Comparison of ENCODE assay signal across 7 cellular contexts in genomic region chrX:49040376-49040955, GRCh38. TPM values are rescaled to one million over a fixed set of nuclear protein-coding genes. Genes with fewer than 3 reads are reported as not detected.
A peak's percentile ranks its signal among the peaks of the same experiment; 100 is the strongest.
DNase-seq lines count a peak whose midpoint lies in the region; ATAC-seq lines count a peak whose summit lies in the region.

No MANE protein-coding gene starts in this region.

- H3K4me3 ChIP-seq in iPS-18c (ENCODE audit: insufficient read depth, low read depth, low read length) (peak overlapping the region; percentile 46), stomach smooth muscle (ENCODE audit: low read length in 2 of 2) (peak overlapping the region; percentile 16 to 49)

- H3K9me3 Mint-ChIP-seq in activated naive CD8-positive, alpha-beta T cell treated with anti-CD3 and anti-CD28 coated beads for 36 hours, result no peaks in the 10 kb centered on the region

- peak; percentile 30 for DNase-seq in HT1080 (ENCODE audit: low read depth)
- no peak for DNase-seq in activated naive CD8-positive, alpha-beta T cell treated with anti-CD3 and anti-CD28 coated beads for 36 hours
- no peak for DNase-seq in DMS114 treated with DMSO at 0.1 percent for 48 hours (lab: John Stamatoyannopoulos, UW; ENCODE audit: unreplicated experiment)

- peak overlapping the region; percentile 47 for H3K4me3 Mint-ChIP-seq in activated naive CD8-positive, alpha-beta T cell treated with anti-CD3 and anti-CD28 coated beads for 36 hours

- no peaks in the 10 kb centered on the region for H3K27me3 Mint-ChIP-seq in activated naive CD8-positive, alpha-beta T cell treated with anti-CD3 and anti-CD28 coated beads for 36 hours

- ATAC-seq in GM19351 (IDR thresholded peaks at IDR 0.05; ENCODE audit: unreplicated experiment) (no peak), HG02571 (IDR thresholded peaks at IDR 0.05; ENCODE audit: unreplicated experiment) (no peak)

- peaks cover 11 to 19% of the 10 kb centered on the region in 2 donors for H3K36me3 ChIP-seq in stomach smooth muscle (ENCODE audit: control insufficient read depth in 2 of 2, insufficient read depth in 2 of 2, low read length in 2 of 2)

- peak overlapping the region; percentile 70 for H3K27ac ChIP-seq in stomach smooth muscle (ENCODE audit: low read length)

- H3K27me3 ChIP-seq in stomach smooth muscle (ENCODE audit: control insufficient read depth in 1 of 2, insufficient read depth in 2 of 2, low read length in 2 of 2), result peaks cover 0 to 4% of the 10 kb centered on the region in 2 donors

- H3K9ac ChIP-seq in stomach smooth muscle (ENCODE audit: low read length in 2 of 2), result peak overlapping the region; percentile 21 to 99

- peaks cover 7% of the 10 kb centered on the region for H3K9me3 ChIP-seq in iPS-18c (ENCODE audit: control insufficient read depth, insufficient read depth, low read length)
- H3K9me3 ChIP-seq in stomach smooth muscle (ENCODE audit: control insufficient read depth in 2 of 2, low read length in 2 of 2), result no peaks in the 10 kb centered on the region

- peak overlapping the region; percentile 65 for H3K27ac Mint-ChIP-seq in activated naive CD8-positive, alpha-beta T cell treated with anti-CD3 and anti-CD28 coated beads for 36 hours

- H3K4me1 Mint-ChIP-seq in activated naive CD8-positive, alpha-beta T cell treated with anti-CD3 and anti-CD28 coated beads for 36 hours, result peaks cover 28% of the 10 kb centered on the region

- peaks cover 5% of the 10 kb centered on the region for H3K36me3 Mint-ChIP-seq in activated naive CD8-positive, alpha-beta T cell treated with anti-CD3 and anti-CD28 coated beads for 36 hours

- peaks cover 22% of the 10 kb centered on the region for H3K4me1 ChIP-seq in stomach smooth muscle (ENCODE audit: control insufficient read depth, insufficient read depth, low read length)

RNA-seq across cellular contexts. Expression of gene TFE3, which starts 2.7 kb away (rescaled TPM):
- total RNA-seq in HT1080 (2014; rRNA removed; shearing (Covaris generic)), result 52.6 and 65.8 TPM in 2 replicates
- 52.5 and 65.3 TPM in 2 replicates for polyA plus RNA-seq in HT1080 (2015; cell fraction: cytosol; rRNA removed)
- 45.4 and 52.9 TPM in 2 replicates for polyA plus RNA-seq in HT1080 (2015; cell fraction: nucleus; rRNA removed)
- 10 to 100 TPM; 21.0 to 23.3 TPM for total RNA-seq in activated naive CD8-positive, alpha-beta T cell treated with anti-CD3 and anti-CD28 coated beads for 36 hours

RNA-seq across cellular contexts. Expression of gene CCDC120, which starts 18.3 kb away (rescaled TPM):
- 0.14 TPM in 1 of 2 replicates, not detected in the other for total RNA-seq in HT1080 (2014; rRNA removed; shearing (Covaris generic))
- 0.22 and 0.32 TPM in 2 replicates for polyA plus RNA-seq in HT1080 (2015; cell fraction: cytosol; rRNA removed)
- polyA plus RNA-seq in HT1080 (2015; cell fraction: nucleus; rRNA removed), result 0.49 and 0.65 TPM in 2 replicates
- total RNA-seq in activated naive CD8-positive, alpha-beta T cell treated with anti-CD3 and anti-CD28 coated beads for 36 hours, result 1 to 10 TPM; 3.7 to 4.3 TPM

RNA-seq across cellular contexts. Expression of gene PRAF2, which starts 33.3 kb away (rescaled TPM):
- 8.6 and 22.1 TPM in 2 replicates for total RNA-seq in HT1080 (2014; rRNA removed; shearing (Covaris generic))
- polyA plus RNA-seq in HT1080 (2015; cell fraction: cytosol; rRNA removed), result 54.9 and 58.3 TPM in 2 replicates
- 26.9 and 30.6 TPM in 2 replicates for polyA plus RNA-seq in HT1080 (2015; cell fraction: nucleus; rRNA removed)
- 10 to 100 TPM; 10.1 to 11.9 TPM for total RNA-seq in activated naive CD8-positive, alpha-beta T cell treated with anti-CD3 and anti-CD28 coated beads for 36 hours

RNA-seq across cellular contexts. Expression of gene GRIPAP1, which starts 38.4 kb away (rescaled TPM):
- total RNA-seq in HT1080 (2014; rRNA removed; shearing (Covaris generic)), result 11.9 and 13.9 TPM in 2 replicates
- polyA plus RNA-seq in HT1080 (2015; cell fraction: cytosol; rRNA removed), result 12.0 and 14.3 TPM in 2 replicates
- polyA plus RNA-seq in HT1080 (2015; cell fraction: nucleus; rRNA removed), result 43.5 and 52.1 TPM in 2 replicates
- 10 to 100 TPM; 53.7 to 54.3 TPM for total RNA-seq in activated naive CD8-positive, alpha-beta T cell treated with anti-CD3 and anti-CD28 coated beads for 36 hours

RNA-seq across cellular contexts. Expression of gene WDR45, which starts 39.2 kb away (rescaled TPM):
- total RNA-seq in HT1080 (2014; rRNA removed; shearing (Covaris generic)), result 40.7 and 45.2 TPM in 2 replicates
- polyA plus RNA-seq in HT1080 (2015; cell fraction: cytosol; rRNA removed), result 54.3 and 55.5 TPM in 2 replicates
- polyA plus RNA-seq in HT1080 (2015; cell fraction: nucleus; rRNA removed), result 131 and 133 TPM in 2 replicates
- total RNA-seq in activated naive CD8-positive, alpha-beta T cell treated with anti-CD3 and anti-CD28 coated beads for 36 hours, result 10 to 100 TPM; 23.7 to 31.1 TPM
